In the genomic region with DNA sequence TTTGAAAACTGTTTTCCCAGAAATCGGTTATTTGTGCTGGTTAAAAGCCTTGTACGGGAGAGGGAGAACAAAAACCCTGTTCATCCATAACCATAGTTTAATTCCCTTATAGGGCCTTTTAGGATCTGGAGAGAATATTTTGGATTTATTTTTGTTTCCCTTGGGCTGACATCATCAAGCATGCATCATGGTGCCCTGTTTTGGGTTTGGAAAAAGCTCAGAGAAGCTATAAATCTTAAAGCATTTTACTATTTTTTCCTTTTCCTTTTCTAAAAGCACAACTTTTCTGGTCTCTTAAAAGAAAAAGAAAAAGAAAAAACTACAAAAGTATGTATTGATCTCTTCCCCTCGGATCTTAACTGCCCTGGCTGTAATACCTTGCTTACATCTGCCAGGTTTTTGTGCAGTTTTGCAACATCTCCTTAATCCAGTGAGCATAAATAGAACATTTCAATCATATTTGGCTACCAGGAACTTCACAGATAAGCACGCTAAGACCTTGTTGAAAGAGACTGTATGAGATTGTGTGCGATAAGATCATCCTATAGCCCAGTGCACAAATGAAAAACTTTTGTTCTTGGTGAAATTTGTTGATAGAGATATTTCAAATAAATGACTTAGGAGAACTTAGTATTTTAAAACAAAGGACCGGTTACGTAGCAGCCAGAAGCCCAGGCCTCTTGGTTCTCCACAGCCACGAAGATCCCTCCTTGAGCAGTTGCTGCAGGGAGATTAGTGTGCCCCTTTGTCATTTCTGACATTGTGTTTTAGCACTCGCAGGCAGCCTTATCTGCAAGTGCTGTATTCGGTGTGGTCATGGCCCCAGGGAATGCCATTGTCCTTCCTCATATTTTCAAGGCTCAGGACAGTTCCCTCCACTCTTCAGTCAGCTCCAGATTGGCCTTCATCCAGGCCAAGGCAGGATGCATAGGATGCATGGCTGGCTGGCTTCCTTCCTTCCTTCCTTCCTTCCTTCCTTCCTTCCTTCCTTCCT, we compare ENCODE assay signal across 11 cellular contexts.
DNase-seq lines count a peak whose midpoint lies in the region; ATAC-seq and TF ChIP-seq lines count a peak whose summit lies in the region.
"Had no signal": no experiment of that assay in that cellular context is flagged by ENCODE, and none has a peak within 500 bp of the region (broad histone marks: within the 10 kb centered on the region; RNA-seq: fewer than 3 reads in every experiment).

No MANE protein-coding gene starts in this region.

- H3K79me2 ChIP-seq in hepatocyte, result peaks cover 54% of the 10 kb centered on the region

- TF ChIP-seq EP300 in sigmoid colon (IDR thresholded peaks at IDR 0.05), result no peak

- no peaks in the 10 kb centered on the region for H4K20me1 ChIP-seq in hepatocyte (ENCODE audit: insufficient read depth, poor library complexity, severe bottlenecking)

- 49% methylated on average over 10 of the region's 10 CpGs for WGBS in hepatocyte (ENCODE audit: low lambda C conversion rate, missing lambda C conversion rate)
- 63 to 68% methylated on average over 10 of the region's 10 CpGs for WGBS in sigmoid colon, 2 donors

- no peak for ATAC-seq in HG03571 (IDR thresholded peaks at IDR 0.05; ENCODE audit: unreplicated experiment)

- peak overlapping the region in 3 of 8 donors; percentile 11 to 54 (median 50) for H3K4me3 Mint-ChIP-seq in CD4-positive, alpha-beta memory T cell
- H3K4me3 Mint-ChIP-seq: activated T-helper 1 cell treated with anti-CD3 and anti-CD28 coated beads, Interleukin-12 subunit alpha, Interleukin-12 subunit beta, Interleukin-2, Interleukin-4 antibody, amounts not matched to agents 30 ng/mL and 10 ng/mL and 1 ng/mL, durations not matched to agents 14 hours and 24 hours and 36 hours had no signal

- H3K36me3 Mint-ChIP-seq in CD4-positive, alpha-beta memory T cell, result no peaks in the 10 kb centered on the region

- no peak overlapping the region for H3K4me3 ChIP-seq in CD4-positive, alpha-beta memory T cell (ENCODE audit: low read length in 2 of 2)
- no peak overlapping the region for H3K4me3 ChIP-seq in ascending aorta
- H3K4me3 ChIP-seq in hepatocyte, result no peak overlapping the region
- no peak overlapping the region for H3K4me3 ChIP-seq in sigmoid colon

- CTCF ChIA-PET in CD4-positive, alpha-beta memory T cell (lab: Charles Lee; ENCODE audit: partially characterized antibody), result interaction anchor here (1.1 to 1.5 kb wide), 4 partner anchors 11 to 108 kb away, joined by 3 to 4 read pairs (median 3); no protein-coding TSS in a partner anchor

- no peak overlapping the region for H2AFZ ChIP-seq in hepatocyte

- peaks cover 13% of the 10 kb centered on the region for H3K4me1 ChIP-seq in CD4-positive, alpha-beta memory T cell (ENCODE audit: insufficient read depth, low read length)
- H3K4me1 ChIP-seq in ascending aorta, result peaks cover 52 to 94% of the 10 kb centered on the region in 2 donors
- peaks cover 64% of the 10 kb centered on the region for H3K4me1 ChIP-seq in hepatocyte (ENCODE audit: insufficient read depth)
- H3K4me1 ChIP-seq in sigmoid colon, result peaks cover 0 to 96% (median 91%) of the 10 kb centered on the region in 4 donors

- H3K4me2 ChIP-seq in hepatocyte, result peak overlapping the region; percentile 25
- H3K4me2 ChIP-seq: KMS-11 had no signal

- peaks cover 0 to 1% (median 0%) of the 10 kb centered on the region in 8 donors for H3K9me3 Mint-ChIP-seq in CD4-positive, alpha-beta memory T cell
- H3K9me3 Mint-ChIP-seq: activated T-helper 1 cell treated with anti-CD3 and anti-CD28 coated beads, Interleukin-12 subunit alpha, Interleukin-12 subunit beta, Interleukin-2, Interleukin-4 antibody, amounts not matched to agents 30 ng/mL and 10 ng/mL and 1 ng/mL, durations not matched to agents 14 hours and 24 hours and 36 hours had no signal

- TF ChIP-seq POLR2A in sigmoid colon (IDR thresholded peaks at IDR 0.05), result no peak

- no peaks in the 10 kb centered on the region for H3K9me2 ChIP-seq in hepatocyte (replicated peaks; ENCODE audit: insufficient read depth)

- POLR2A ChIA-PET in CD4-positive, alpha-beta memory T cell (lab: Charles Lee; ENCODE audit: partially characterized antibody), result interaction anchor here (1.0 to 1.1 kb wide), 2 partner anchors 10 to 13 kb away, joined by 3 read pairs; no protein-coding TSS in a partner anchor

- H3K27ac Mint-ChIP-seq in CD4-positive, alpha-beta memory T cell, result peak overlapping the region in 5 of 7 donors; percentile 32 to 65 (median 53)
- H3K27ac Mint-ChIP-seq: activated T-helper 1 cell treated with anti-CD3 and anti-CD28 coated beads, Interleukin-12 subunit alpha, Interleukin-12 subunit beta, Interleukin-2, Interleukin-4 antibody, amounts not matched to agents 30 ng/mL and 10 ng/mL and 1 ng/mL, durations not matched to agents 14 hours and 24 hours and 36 hours had no signal

- H3K4me1 Mint-ChIP-seq in CD4-positive, alpha-beta memory T cell, result peaks cover 19 to 60% (median 35%) of the 10 kb centered on the region in 4 donors

- TF ChIP-seq CTCF in ascending aorta (IDR thresholded peaks at IDR 0.05) (no peak), hepatocyte (IDR thresholded peaks at IDR 0.05; ENCODE audit: poor library complexity) (no peak), sigmoid colon (IDR thresholded peaks at IDR 0.05) (no peak)

- H3K36me3 ChIP-seq in CD4-positive, alpha-beta memory T cell (ENCODE audit: insufficient read depth, low read length), result no peaks in the 10 kb centered on the region
- H3K36me3 ChIP-seq in ascending aorta (peaks cover 6 to 23% of the 10 kb centered on the region in 2 donors), hepatocyte (replicated peaks; ENCODE audit: insufficient read depth, low read depth) (no peaks in the 10 kb centered on the region), sigmoid colon (no peaks in the 10 kb centered on the region)

- H3K27me3 Mint-ChIP-seq in CD4-positive, alpha-beta memory T cell, result no peaks in the 10 kb centered on the region

- intact Hi-C loops in CD4-positive, alpha-beta memory T cell (cut with micrococcal nuclease), result no loop called here
- intact Hi-C loops in ascending aorta (cut with DNase I), result loop anchor here (2.0 to 5.0 kb wide), 2 partner anchors 13 to 65 kb away; no protein-coding TSS in a partner anchor
- intact Hi-C loops in sigmoid colon (cut with DNase I), result no loop called here

- H3K27ac ChIP-seq in CD4-positive, alpha-beta memory T cell (ENCODE audit: low read depth, low read length), result no peak overlapping the region
- H3K27ac ChIP-seq in ascending aorta, result peak overlapping the region; percentile 92 to 99
- peak overlapping the region; percentile 83 for H3K27ac ChIP-seq in hepatocyte
- peak overlapping the region; percentile 40 to 98 (median 69) for H3K27ac ChIP-seq in sigmoid colon
- H3K27ac ChIP-seq: KMS-11 had no signal

- no peaks in the 10 kb centered on the region for H3K9me3 ChIP-seq in CD4-positive, alpha-beta memory T cell (ENCODE audit: control insufficient read depth in 1 of 2, low read length in 2 of 2)
- H3K9me3 ChIP-seq in ascending aorta (no peaks in the 10 kb centered on the region), hepatocyte (ENCODE audit: low read depth) (no peaks in the 10 kb centered on the region), sigmoid colon (no peaks in the 10 kb centered on the region)

- DNase-seq in CD4-positive, alpha-beta memory T cell, result no peak
- DNase-seq in ascending aorta (ENCODE audit: low spot score in 2 of 2) (no peak), hepatocyte (ENCODE audit: low spot score) (no peak), sigmoid colon (peak; percentile 72), middle frontal gyrus (ENCODE audit: extremely low spot score, low spot score) (no peak), NCI-H1694 treated with DMSO at 0.1 percent for 48 hours (lab: John Stamatoyannopoulos, UW) (no peak), glomerular visceral epithelial cell (ENCODE audit: extremely low spot score) (no peak)
- DNase-seq: NCI-H524 treated with DMSO at 0.1 percent for 48 hours had no signal

- peaks cover 3% of the 10 kb centered on the region for H3K27me3 ChIP-seq in CD4-positive, alpha-beta memory T cell (ENCODE audit: insufficient read depth, low read length)
- no peaks in the 10 kb centered on the region for H3K27me3 ChIP-seq in ascending aorta
- no peaks in the 10 kb centered on the region for H3K27me3 ChIP-seq in hepatocyte
- H3K27me3 ChIP-seq in sigmoid colon, result no peaks in the 10 kb centered on the region
